In the genomic region with DNA sequence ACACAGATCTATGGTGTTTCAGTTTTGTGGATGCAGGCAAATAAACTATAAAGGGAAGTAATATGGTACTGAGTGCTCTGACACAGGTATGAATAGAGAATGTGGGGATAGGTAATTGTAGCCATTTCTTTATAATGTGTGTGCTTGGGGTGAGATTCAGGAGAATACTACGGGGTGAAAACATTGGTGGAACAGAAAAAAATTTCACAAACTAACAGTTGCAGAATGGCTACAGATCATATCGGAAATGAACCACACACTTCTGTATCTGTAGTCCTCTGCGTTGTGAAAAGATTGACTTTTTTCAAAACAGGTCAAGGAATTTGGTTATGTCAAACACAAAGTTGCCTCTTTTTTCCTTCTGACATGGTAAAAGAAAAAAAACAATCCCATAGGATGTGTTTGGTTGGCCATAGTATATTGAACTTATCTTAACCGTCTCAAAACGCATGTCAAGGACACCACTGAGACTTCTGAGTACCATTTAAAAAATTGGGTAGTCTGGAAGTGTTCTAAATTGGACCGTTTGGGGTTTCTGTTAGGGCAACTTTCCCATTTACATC, we compare ENCODE assay signal across 9 cellular contexts. TPM values are rescaled to one million over a fixed set of nuclear protein-coding genes. Genes with fewer than 3 reads are reported as not detected.
DNase-seq lines count a peak whose midpoint lies in the region; ATAC-seq and TF ChIP-seq lines count a peak whose summit lies in the region.
"Had no signal": no experiment of that assay in that cellular context is flagged by ENCODE, and none has a peak within 500 bp of the region (broad histone marks: within the 10 kb centered on the region; RNA-seq: fewer than 3 reads in every experiment).

No MANE protein-coding gene starts in this region.

- peak overlapping the region in 1 of 2 experiments; percentile 80; a peak in 1 of 4 replicates for H3K4me3 ChIP-seq in SK-N-SH (ENCODE audit: low read depth in 2 of 2, low read length in 1 of 2)
- H3K4me3 ChIP-seq in PC-9 = peak overlapping the region; percentile 100; the same call in 1 of the 2 replicates
- H3K4me3 ChIP-seq in fibroblast of mammary gland (ENCODE audit: control insufficient read depth, low read depth, low read length) = peak overlapping the region; percentile 82
- H3K4me3 ChIP-seq in skeletal muscle satellite cell (ENCODE audit: low read length) = peak overlapping the region; percentile 95

- H3K4me2 ChIP-seq in SK-N-SH (peak overlapping the region; percentile 74), PC-9 (peak overlapping the region; percentile 89), skeletal muscle satellite cell (ENCODE audit: low read length) (peak overlapping the region; percentile 83)

- TSS peak; percentile 93 for BruUV-seq in PC-9 (replicated peaks; lab: Mats Ljungman, UMichigan)

- no peaks in the 10 kb centered on the region for H3K9me3 ChIP-seq in SK-N-SH
- H3K9me3 ChIP-seq in PC-9 (ENCODE audit: insufficient read depth, low read depth) = no peaks in the 10 kb centered on the region
- H3K9me3 ChIP-seq in skeletal muscle satellite cell (replicated peaks; ENCODE audit: low read length) = no peaks in the 10 kb centered on the region

- H3K36me3 ChIP-seq in SK-N-SH (replicated peaks in 1 of 2; ENCODE audit: control insufficient read depth in 1 of 2, insufficient read depth in 2 of 2, low read length in 1 of 2) = peaks cover 2 to 3% of the 10 kb centered on the region in 2 experiments
- no peaks in the 10 kb centered on the region; the same call in 1 of the 2 replicates for H3K36me3 ChIP-seq in PC-9 (ENCODE audit: low read depth)
- peaks cover 3% of the 10 kb centered on the region for H3K36me3 ChIP-seq in skeletal muscle satellite cell (ENCODE audit: insufficient read depth, low read length)

- no peak for TF ChIP-seq CTCF in SK-N-SH (IDR thresholded peaks at IDR 0.05)
- TF ChIP-seq CTCF in PC-9 (conservative IDR thresholded peaks at IDR 0.05) = no peak
- TF ChIP-seq CTCF in fibroblast of mammary gland (conservative IDR thresholded peaks at IDR 0.05; ENCODE audit: control insufficient read depth, insufficient read depth, low read depth, low read length) = no peak

- H3K4me1 ChIP-seq in SK-N-SH (ENCODE audit: control insufficient read depth in 1 of 2, insufficient read depth in 2 of 2, low read depth in 1 of 2, low read length in 1 of 2) = peaks cover 0 to 6% of the 10 kb centered on the region in 2 experiments; a peak in 3 of 4 replicates
- H3K4me1 ChIP-seq in PC-9 (replicated peaks; ENCODE audit: insufficient read depth) = peaks cover 22% of the 10 kb centered on the region
- peaks cover 28% of the 10 kb centered on the region for H3K4me1 ChIP-seq in skeletal muscle satellite cell (ENCODE audit: control insufficient read depth, insufficient read depth, low read length)

- no peak overlapping the region for H3K9ac ChIP-seq in SK-N-SH
- no peak overlapping the region for H3K9ac ChIP-seq in skeletal muscle satellite cell (ENCODE audit: low read depth, low read length)

- H3K27ac ChIP-seq in SK-N-SH (ENCODE audit: low read depth in 2 of 2, low read length in 1 of 2) = no peak overlapping the region
- H3K27ac ChIP-seq in PC-9 = no peak overlapping the region

- H3F3A ChIP-seq in SK-N-SH (replicated peaks; ENCODE audit: insufficient read depth) (peaks cover 11% of the 10 kb centered on the region), PC-9 (ENCODE audit: insufficient read depth, low read depth) (peaks cover 14% of the 10 kb centered on the region)

- H3K79me2 ChIP-seq in SK-N-SH (ENCODE audit: insufficient read depth) = peaks cover 35% of the 10 kb centered on the region
- H3K79me2 ChIP-seq in PC-9 (ENCODE audit: low read depth) = peaks cover 34% of the 10 kb centered on the region

- POLR2A ChIA-PET in SK-N-SH (lab: Yijun Ruan, JAX) = interaction anchor here (0.6 to 2.5 kb wide), 2 partner anchors 16 to 312 kb away, joined by 3 to 14 read pairs; a partner anchor contains a TSS
- POLR2A ChIA-PET in PC-9 (lab: Charles Lee; ENCODE audit: unreplicated experiment) = no interaction called here

- WGBS in SK-N-SH (ENCODE audit: low lambda C conversion rate) = 85% methylated on average over 6 of the region's 6 CpGs

- no peak for TF ChIP-seq RAD21 in SK-N-SH (IDR thresholded peaks at IDR 0.05; ENCODE audit: low read length)

- H3K27me3 ChIP-seq in SK-N-SH (ENCODE audit: insufficient read depth) (no peaks in the 10 kb centered on the region), PC-9 (ENCODE audit: insufficient read depth, low read depth) (no peaks in the 10 kb centered on the region), skeletal muscle satellite cell (ENCODE audit: control insufficient read depth, insufficient read depth, low read length) (no peaks in the 10 kb centered on the region)

- ATAC-seq in SK-N-SH treated with all-trans-retinoic acid at 6 μM for 48 hours = no peak
- no peak for ATAC-seq in GM21786 (IDR thresholded peaks at IDR 0.05; ENCODE audit: unreplicated experiment)
- ATAC-seq in GM18909 (IDR thresholded peaks at IDR 0.05; ENCODE audit: poor library complexity, unreplicated experiment) = no peak

- TF ChIP-seq EP300 in SK-N-SH (IDR thresholded peaks at IDR 0.05; ENCODE audit: borderline replicate concordance in 1 of 2, low read depth in 1 of 2, low read length in 1 of 2) = no peak

- H4K20me1 ChIP-seq in SK-N-SH (ENCODE audit: insufficient read depth) (peaks cover 19% of the 10 kb centered on the region), PC-9 (ENCODE audit: insufficient read depth) (peaks cover 16% of the 10 kb centered on the region; the same call in 1 of the 2 replicates)

- CTCF ChIA-PET in SK-N-SH (lab: Yijun Ruan, JAX) = interaction anchor here (1.2 to 3.9 kb wide), 3 partner anchors 11 to 320 kb away, joined by 4 to 35 read pairs (median 10); a partner anchor contains a TSS
- CTCF ChIA-PET in PC-9 (lab: Charles Lee) = interaction anchor here (0.6 kb wide), 1 partner anchor 1013 kb away, joined by 10 read pairs; no protein-coding TSS in a partner anchor

- H3K9me2 ChIP-seq in SK-N-SH (no peaks in the 10 kb centered on the region), PC-9 (ENCODE audit: insufficient read depth) (no peaks in the 10 kb centered on the region)

- intact Hi-C loops in PC-9 (cut with micrococcal nuclease; ENCODE audit: unreplicated experiment) = loop anchor here (1.0 kb wide), 3 partner anchors 15 to 646 kb away; a partner anchor contains a TSS

- H2AFZ ChIP-seq in SK-N-SH (ENCODE audit: low read depth) (no peak overlapping the region), PC-9 (no peak overlapping the region)

- peak; percentile 9 for DNase-seq in SK-N-SH
- DNase-seq in PC-9 = no peak
- no peak for DNase-seq in fibroblast of mammary gland (ENCODE audit: low read depth)
- DNase-seq in NCI-H2196 treated with DMSO at 0.1 percent for 48 hours (lab: John Stamatoyannopoulos, UW; ENCODE audit: unreplicated experiment) = no peak
- DNase-seq: NCI-H1930 had no signal

TF ChIP-seq in SK-N-SH, 30 proteins besides CTCF, POLR2A, EP300 and RAD21:
- TF ChIP-seq NRF1 (IDR thresholded peaks at IDR 0.05; ENCODE audit: low read depth, low read length) = no peak
- TF ChIP-seq, protein P1, sequence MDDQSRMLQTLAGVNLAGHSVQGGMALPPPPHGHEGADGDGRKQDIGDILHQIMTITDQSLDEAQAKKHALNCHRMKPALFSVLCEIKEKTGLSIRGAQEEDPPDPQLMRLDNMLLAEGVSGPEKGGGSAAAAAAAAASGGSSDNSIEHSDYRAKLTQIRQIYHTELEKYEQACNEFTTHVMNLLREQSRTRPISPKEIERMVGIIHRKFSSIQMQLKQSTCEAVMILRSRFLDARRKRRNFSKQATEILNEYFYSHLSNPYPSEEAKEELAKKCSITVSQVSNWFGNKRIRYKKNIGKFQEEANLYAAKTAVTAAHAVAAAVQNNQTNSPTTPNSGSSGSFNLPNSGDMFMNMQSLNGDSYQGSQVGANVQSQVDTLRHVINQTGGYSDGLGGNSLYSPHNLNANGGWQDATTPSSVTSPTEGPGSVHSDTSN (IDR thresholded peaks at IDR 0.05) = no peak
- TF ChIP-seq CHD2 (IDR thresholded peaks at IDR 0.05; ENCODE audit: low read length, partially characterized antibody) = no peak
- no peak for TF ChIP-seq NFIC (IDR thresholded peaks at IDR 0.05; ENCODE audit: borderline replicate concordance)
- no peak for TF ChIP-seq POLR2AphosphoS5 (IDR thresholded peaks at IDR 0.05; ENCODE audit: low read depth, low read length)

TF ChIP-seq in SK-N-SH treated with all-trans-retinoic acid at 6 μM for 48 hours, 23 proteins besides CTCF, POLR2A, EP300 and RAD21 (continues in another document):
- TF ChIP-seq ZNF565 (CRISPR knock-in tag; conservative IDR thresholded peaks at IDR 0.05; ENCODE audit: low read depth) = no peak
- TF ChIP-seq, protein P2, sequence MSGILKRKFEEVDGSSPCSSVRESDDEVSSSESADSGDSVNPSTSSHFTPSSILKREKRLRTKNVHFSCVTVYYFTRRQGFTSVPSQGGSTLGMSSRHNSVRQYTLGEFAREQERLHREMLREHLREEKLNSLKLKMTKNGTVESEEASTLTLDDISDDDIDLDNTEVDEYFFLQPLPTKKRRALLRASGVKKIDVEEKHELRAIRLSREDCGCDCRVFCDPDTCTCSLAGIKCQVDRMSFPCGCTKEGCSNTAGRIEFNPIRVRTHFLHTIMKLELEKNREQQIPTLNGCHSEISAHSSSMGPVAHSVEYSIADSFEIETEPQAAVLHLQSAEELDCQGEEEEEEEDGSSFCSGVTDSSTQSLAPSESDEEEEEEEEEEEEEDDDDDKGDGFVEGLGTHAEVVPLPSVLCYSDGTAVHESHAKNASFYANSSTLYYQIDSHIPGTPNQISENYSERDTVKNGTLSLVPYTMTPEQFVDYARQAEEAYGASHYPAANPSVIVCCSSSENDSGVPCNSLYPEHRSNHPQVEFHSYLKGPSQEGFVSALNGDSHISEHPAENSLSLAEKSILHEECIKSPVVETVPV (CRISPR knock-in tag; IDR thresholded peaks at IDR 0.05) = no peak

RNA-seq across cellular contexts. Expression of a gene that starts 1.1 kb away (rescaled TPM):
- polyA plus RNA-seq in SK-N-SH (2012; rRNA removed) = 13.4 and 17.3 TPM in 2 replicates
- polyA plus RNA-seq in SK-N-SH (2012; cell fraction: cytosol; rRNA removed) = 20.4 and 27.5 TPM in 2 replicates
- polyA plus RNA-seq in SK-N-SH (2012; cell fraction: nucleus; rRNA removed) = 6.4 and 7.7 TPM in 2 replicates
- 39.6 and 47.1 TPM in 2 replicates for total RNA-seq in PC-9 (2021)
- 16.6 and 21.5 TPM in 2 replicates for total RNA-seq in skeletal muscle satellite cell (2012; rRNA removed)

RNA-seq across cellular contexts. Expression of a gene that starts 15.5 kb away (rescaled TPM):
- 9.4 and 12.8 TPM in 2 replicates for polyA plus RNA-seq in SK-N-SH (2012; rRNA removed)
- 13.4 and 23.8 TPM in 2 replicates for polyA plus RNA-seq in SK-N-SH (2012; cell fraction: cytosol; rRNA removed)
- 2.5 and 4.6 TPM in 2 replicates for polyA plus RNA-seq in SK-N-SH (2012; cell fraction: nucleus; rRNA removed)
- total RNA-seq in PC-9 (2021) = 12.5 and 16.7 TPM in 2 replicates
- 17.3 and 26.9 TPM in 2 replicates for total RNA-seq in skeletal muscle satellite cell (2012; rRNA removed)
